In the genomic region with DNA sequence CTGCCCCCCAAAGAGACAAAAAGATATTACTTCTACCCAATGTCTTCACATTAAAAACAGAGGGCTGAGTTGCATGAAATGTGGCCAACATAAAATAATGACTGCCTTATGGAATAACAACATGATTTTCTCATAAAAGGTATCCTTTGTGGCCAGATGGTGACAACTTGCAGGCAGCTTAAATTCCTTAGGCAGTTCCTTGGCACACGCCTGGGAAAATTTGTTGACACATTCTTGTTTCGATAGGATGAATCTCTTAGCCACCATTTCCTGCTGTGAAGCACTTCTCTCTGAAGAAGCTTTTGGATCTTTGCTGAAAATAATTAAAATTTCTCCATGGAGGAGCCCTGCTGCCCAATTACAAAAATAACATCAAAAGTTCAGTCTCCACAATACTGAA, we compare ENCODE assay signal across 15 cellular contexts.
DNase-seq lines count a peak whose midpoint lies in the region; ATAC-seq, FAIRE-seq and TF ChIP-seq lines count a peak whose summit lies in the region.
"Had no signal": no experiment of that assay in that cellular context is flagged by ENCODE, and none has a peak within 500 bp of the region (broad histone marks: within the 10 kb centered on the region; RNA-seq: fewer than 3 reads in every experiment).

No MANE protein-coding gene starts in this region.

- no peak overlapping the region for H3K9ac ChIP-seq in parathyroid adenoma

- TF ChIP-seq CTCF in epithelial cell of esophagus (IDR thresholded peaks at IDR 0.05; ENCODE audit: insufficient read depth, low read depth, low read length, missing control alignments) (no peak), parathyroid adenoma (IDR thresholded peaks at IDR 0.05) (no peak)

- H3K27ac ChIP-seq in parathyroid adenoma, result no peak overlapping the region
- H3K27ac ChIP-seq: pancreas, vagina had no signal

- H3K4me1 ChIP-seq in parathyroid adenoma, result peaks cover 7% of the 10 kb centered on the region
- H3K4me1 ChIP-seq: pancreas had no signal

- H3K36me3 ChIP-seq in parathyroid adenoma (ENCODE audit: control insufficient read depth, insufficient read depth, low read length), result no peaks in the 10 kb centered on the region
- H3K36me3 ChIP-seq: pancreas, vagina had no signal

- H3K4me2 ChIP-seq in parathyroid adenoma (ENCODE audit: low read length), result no peak overlapping the region

- DNase-seq in EL (peak; percentile 72), RCC 7860 (ENCODE audit: low spot score) (peak; percentile 28), epithelial cell of esophagus (ENCODE audit: low read depth) (peak; percentile 35)
- DNase-seq: activated effector memory CD4-positive, alpha-beta T cell treated with Interleukin-2 at 50 U/mL for 16 hours; aorta; effector CD4-positive, alpha-beta T cell; H9; pancreas; stimulated activated CD4-positive, alpha-beta T cell treated with anti-CD3 and anti-CD28 coated beads, Interleukin-12 subunit alpha, Interleukin-12 subunit beta, amount 100 ng/mL, for 4 hours had no signal

- no peaks in the 10 kb centered on the region for H3K27me3 ChIP-seq in parathyroid adenoma (ENCODE audit: control insufficient read depth, insufficient read depth, low read length)
- H3K27me3 ChIP-seq: pancreas, vagina had no signal

- no peak for ATAC-seq in GM19351 (IDR thresholded peaks at IDR 0.05; ENCODE audit: unreplicated experiment)
- no peak for ATAC-seq in HG02981 (IDR thresholded peaks at IDR 0.05; ENCODE audit: unreplicated experiment)
- no peak for ATAC-seq in HG02870 (IDR thresholded peaks at IDR 0.05; ENCODE audit: unreplicated experiment)
- ATAC-seq in HG03039 (IDR thresholded peaks at IDR 0.05; ENCODE audit: unreplicated experiment), result no peak
- ATAC-seq: pancreas had no signal

- H2AFZ ChIP-seq in parathyroid adenoma, result peak overlapping the region; percentile 40

- H3K4me3 ChIP-seq in epithelial cell of esophagus (ENCODE audit: low read length) (no peak overlapping the region), parathyroid adenoma (ENCODE audit: low read depth, low read length) (no peak overlapping the region)
- H3K4me3 ChIP-seq: pancreas, vagina had no signal

- no peaks in the 10 kb centered on the region for H3K9me3 ChIP-seq in parathyroid adenoma (ENCODE audit: control insufficient read depth, low read length)
- H3K9me3 ChIP-seq: pancreas, vagina had no signal

- FAIRE-seq in RCC 7860 (lab: Jason Lieb, UNC), result no peak
- FAIRE-seq: pancreas had no signal

- H3K79me2 ChIP-seq in parathyroid adenoma, result no peaks in the 10 kb centered on the region
